ENCODE assay signal across 21 cellular contexts in genomic region chrX:35006361-35006760, GRCh38.
"Had no signal": no experiment of that assay in that cellular context is flagged by ENCODE, and none has a peak within 500 bp of the region (broad histone marks: within the 10 kb centered on the region; RNA-seq: fewer than 3 reads in every experiment).

No MANE protein-coding gene starts in this region.

- ATAC-seq: HepG2 had no signal

- H3K9ac ChIP-seq: SK-N-SH had no signal

- FAIRE-seq: HepG2 had no signal

- H3K9me3 ChIP-seq: MG63, SK-N-SH had no signal

- DNase-seq: IMR-90, Karpas-422, KG1, MG63, NCI-H1092, NCI-H1105 treated with DMSO at 0.1 percent for 48 hours, NCI-H1417 treated with DMSO at 0.1 percent for 48 hours, NCI-H146, NCI-H1694 treated with DMSO at 0.1 percent for 48 hours, NCI-H1930, NCI-H2081 treated with DMSO at 0.1 percent for 48 hours, NCI-H2171, NCI-H226, NCI-H446, NCI-H510A, NCI-H526, RPMI8226, SHP77, SK-N-SH, SW 1271 had no signal

- H3K4me3 ChIP-seq: MG63 had no signal

- H3K27me3 ChIP-seq: MG63 had no signal

- H3K4me2 ChIP-seq: SK-N-SH had no signal

- H3K36me3 ChIP-seq: MG63 had no signal
